In the genomic region with DNA sequence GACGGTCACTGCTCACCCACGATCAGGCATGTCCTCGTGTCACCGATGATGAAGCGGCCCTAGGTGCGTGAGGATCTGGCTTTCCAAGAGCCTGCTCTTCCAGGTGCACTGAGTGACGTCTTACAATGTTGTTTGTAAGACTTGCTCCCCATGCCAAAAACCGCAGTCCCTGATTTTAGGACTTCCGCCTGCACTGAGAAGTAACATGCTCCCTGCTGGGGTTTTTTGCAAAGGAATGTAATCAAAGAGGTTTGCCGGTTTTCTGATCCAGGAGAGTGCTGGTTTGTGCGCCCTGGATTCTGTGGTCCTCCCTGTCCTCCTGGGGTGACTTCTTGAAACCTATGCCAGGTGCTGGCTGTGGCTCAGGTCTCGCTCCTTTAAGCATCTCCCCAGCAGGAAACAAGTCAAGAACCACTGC, we compare ENCODE assay signal across 14 cellular contexts. TPM values are rescaled to one million over a fixed set of nuclear protein-coding genes. Genes with fewer than 3 reads are reported as not detected.
DNase-seq lines count a peak whose midpoint lies in the region; ATAC-seq, FAIRE-seq and TF ChIP-seq lines count a peak whose summit lies in the region.
"Had no signal": no experiment of that assay in that cellular context is flagged by ENCODE, and none has a peak within 500 bp of the region (broad histone marks: within the 10 kb centered on the region; RNA-seq: fewer than 3 reads in every experiment).

No MANE protein-coding gene starts in this region.

- H3K9me3 ChIP-seq in keratinocyte (ENCODE audit: control insufficient read depth, low read depth, low read length): no peaks in the 10 kb centered on the region
- H3K9me3 ChIP-seq in T-helper 17 cell (ENCODE audit: control insufficient read depth, low read length, poor library complexity, severe bottlenecking): no peaks in the 10 kb centered on the region

- dilution Hi-C loops in keratinocyte (cut with MboI; ENCODE audit: extremely low pct_ligation_motif_present, low sequenced_read_pairs): no loop called here

- peaks cover 9 to 16% of the 10 kb centered on the region in 2 experiments for H3K36me3 ChIP-seq in keratinocyte (ENCODE audit: control insufficient read depth in 2 of 2, extremely low read depth in 1 of 2, insufficient read depth in 2 of 2, low read length in 2 of 2)

- intact Hi-C loops in dendritic cell treated with granulocyte-macrophage colony-stimulating factor and Interleukin-4, amounts not matched to agents 40 ng/mL and 50 ng/mL, for 4 days (cut with micrococcal nuclease): loop anchor here (5.0 kb wide), 1 partner anchor 37 kb away; a partner anchor contains a TSS

- H3K27ac Mint-ChIP-seq in activated naive CD8-positive, alpha-beta T cell treated with anti-CD3 and anti-CD28 coated beads, Interleukin-2, amount 10 ng/mL, durations not matched to agents 7 days and 5 days: peak overlapping the region; percentile 48
- H3K27ac Mint-ChIP-seq in activated naive CD8-positive, alpha-beta T cell treated with anti-CD3 and anti-CD28 coated beads for 36 hours: no peak overlapping the region
- H3K27ac Mint-ChIP-seq in dendritic cell treated with granulocyte-macrophage colony-stimulating factor and Interleukin-4, amounts not matched to agents 40 ng/mL and 50 ng/mL, for 4 days: peak overlapping the region; percentile 60
- no peak overlapping the region for H3K27ac Mint-ChIP-seq in T-helper 17 cell

- TF ChIP-seq CTCF in keratinocyte (optimal IDR thresholded peaks at IDR 0.05 in 1 of 3, IDR thresholded peaks at IDR 0.05 in 1 of 3, conservative IDR thresholded peaks at IDR 0.05 in 1 of 3; ENCODE audit: extremely low read depth in 1 of 3, insufficient read depth in 2 of 3, low read length in 3 of 3): no peak

- peaks cover 14% of the 10 kb centered on the region for H3K4me1 ChIP-seq in keratinocyte (ENCODE audit: control insufficient read depth, extremely low read depth, insufficient read depth, low read length)

- H3K27ac ChIP-seq in keratinocyte (ENCODE audit: control insufficient read depth, insufficient read depth, low read length): peak overlapping the region; percentile 79
- H3K27ac ChIP-seq: SK-N-MC had no signal

- H3K79me2 ChIP-seq in keratinocyte (ENCODE audit: control insufficient read depth, insufficient read depth, low read length): peaks cover 33% of the 10 kb centered on the region

- H3K4me2 ChIP-seq in keratinocyte (ENCODE audit: control insufficient read depth, extremely low read depth, insufficient read depth, low read depth, low read length): peak overlapping the region; percentile 81

- H4K20me1 ChIP-seq in keratinocyte (ENCODE audit: control insufficient read depth, extremely low read depth, insufficient read depth, low read length): no peaks in the 10 kb centered on the region

- POLR2A ChIA-PET in activated naive CD8-positive, alpha-beta T cell treated with anti-CD3 and anti-CD28 coated beads, Interleukin-2, amount 10 ng/mL, durations not matched to agents 7 days and 5 days (lab: Charles Lee): no interaction called here

- H3K27me3 ChIP-seq in keratinocyte (ENCODE audit: control insufficient read depth, extremely low read depth, insufficient read depth, low read length): no peaks in the 10 kb centered on the region

- no peak for DNase-seq in activated naive CD8-positive, alpha-beta T cell treated with anti-CD3 and anti-CD28 coated beads, Interleukin-2, amount 10 ng/mL, durations not matched to agents 7 days and 5 days
- DNase-seq in activated naive CD8-positive, alpha-beta T cell treated with anti-CD3 and anti-CD28 coated beads for 36 hours: no peak
- DNase-seq in keratinocyte (ENCODE audit: low read depth, low spot score): no peak
- no peak for DNase-seq in NCI-H1092 (lab: John Stamatoyannopoulos, UW)
- no peak for DNase-seq in T-helper 17 cell
- DNase-seq in NCI-H524 (lab: John Stamatoyannopoulos, UW): no peak
- DNase-seq: 8988T; activated effector memory CD4-positive, alpha-beta T cell treated with anti-CD3 and anti-CD28 coated beads, Interleukin-2, amount 50 U/mL, for 16 hours; NCI-H1105 treated with DMSO at 0.1 percent for 48 hours; OCI-M1 had no signal

- H3K9me3 Mint-ChIP-seq in activated naive CD8-positive, alpha-beta T cell treated with anti-CD3 and anti-CD28 coated beads, Interleukin-2, amount 10 ng/mL, durations not matched to agents 7 days and 5 days: no peaks in the 10 kb centered on the region
- H3K9me3 Mint-ChIP-seq in activated naive CD8-positive, alpha-beta T cell treated with anti-CD3 and anti-CD28 coated beads for 36 hours: no peaks in the 10 kb centered on the region
- no peaks in the 10 kb centered on the region for H3K9me3 Mint-ChIP-seq in dendritic cell treated with granulocyte-macrophage colony-stimulating factor and Interleukin-4, amounts not matched to agents 40 ng/mL and 50 ng/mL, for 4 days

- peak; percentile 77 for FAIRE-seq in keratinocyte (lab: Jason Lieb, UNC)
- FAIRE-seq: GM12891 had no signal

- peak overlapping the region; percentile 38 for H3K9ac ChIP-seq in keratinocyte (ENCODE audit: control insufficient read depth, extremely low read depth, insufficient read depth, low read length)

- no peak overlapping the region for H3K4me3 Mint-ChIP-seq in activated naive CD8-positive, alpha-beta T cell treated with anti-CD3 and anti-CD28 coated beads, Interleukin-2, amount 10 ng/mL, durations not matched to agents 7 days and 5 days
- no peak overlapping the region for H3K4me3 Mint-ChIP-seq in activated naive CD8-positive, alpha-beta T cell treated with anti-CD3 and anti-CD28 coated beads for 36 hours
- no peak overlapping the region for H3K4me3 Mint-ChIP-seq in dendritic cell treated with granulocyte-macrophage colony-stimulating factor and Interleukin-4, amounts not matched to agents 40 ng/mL and 50 ng/mL, for 4 days
- H3K4me3 Mint-ChIP-seq in T-helper 17 cell: no peak overlapping the region

- no peaks in the 10 kb centered on the region for H3K27me3 Mint-ChIP-seq in activated naive CD8-positive, alpha-beta T cell treated with anti-CD3 and anti-CD28 coated beads, Interleukin-2, amount 10 ng/mL, durations not matched to agents 7 days and 5 days
- H3K27me3 Mint-ChIP-seq in activated naive CD8-positive, alpha-beta T cell treated with anti-CD3 and anti-CD28 coated beads for 36 hours: no peaks in the 10 kb centered on the region
- no peaks in the 10 kb centered on the region for H3K27me3 Mint-ChIP-seq in dendritic cell treated with granulocyte-macrophage colony-stimulating factor and Interleukin-4, amounts not matched to agents 40 ng/mL and 50 ng/mL, for 4 days
- no peaks in the 10 kb centered on the region for H3K27me3 Mint-ChIP-seq in T-helper 17 cell

- no peak for ATAC-seq in activated naive CD8-positive, alpha-beta T cell treated with anti-CD3 and anti-CD28 coated beads, Interleukin-2, amount 10 ng/mL, durations not matched to agents 7 days and 5 days (ENCODE audit: low read depth)
- ATAC-seq in HG03045 (IDR thresholded peaks at IDR 0.05; ENCODE audit: unreplicated experiment): no peak
- no peak for ATAC-seq in T-helper 17 cell

- peaks cover 7% of the 10 kb centered on the region for H3K9me1 ChIP-seq in keratinocyte (ENCODE audit: control insufficient read depth, extremely low read depth, insufficient read depth, low read length)

- peak overlapping the region; percentile 81 for H2AFZ ChIP-seq in keratinocyte (ENCODE audit: control insufficient read depth, low read length)

- peaks cover 41% of the 10 kb centered on the region for H3K36me3 Mint-ChIP-seq in activated naive CD8-positive, alpha-beta T cell treated with anti-CD3 and anti-CD28 coated beads, Interleukin-2, amount 10 ng/mL, durations not matched to agents 7 days and 5 days
- H3K36me3 Mint-ChIP-seq in activated naive CD8-positive, alpha-beta T cell treated with anti-CD3 and anti-CD28 coated beads for 36 hours: peaks cover 19% of the 10 kb centered on the region
- H3K36me3 Mint-ChIP-seq in dendritic cell treated with granulocyte-macrophage colony-stimulating factor and Interleukin-4, amounts not matched to agents 40 ng/mL and 50 ng/mL, for 4 days (ENCODE audit: low read depth): peaks cover 81% of the 10 kb centered on the region
- H3K36me3 Mint-ChIP-seq in T-helper 17 cell (ENCODE audit: low read depth): peaks cover 7% of the 10 kb centered on the region

- peaks cover 34% of the 10 kb centered on the region for H3K4me1 Mint-ChIP-seq in activated naive CD8-positive, alpha-beta T cell treated with anti-CD3 and anti-CD28 coated beads, Interleukin-2, amount 10 ng/mL, durations not matched to agents 7 days and 5 days
- H3K4me1 Mint-ChIP-seq in activated naive CD8-positive, alpha-beta T cell treated with anti-CD3 and anti-CD28 coated beads for 36 hours: peaks cover 15% of the 10 kb centered on the region
- H3K4me1 Mint-ChIP-seq in dendritic cell treated with granulocyte-macrophage colony-stimulating factor and Interleukin-4, amounts not matched to agents 40 ng/mL and 50 ng/mL, for 4 days (ENCODE audit: low read depth): peaks cover 82% of the 10 kb centered on the region
- peaks cover 17% of the 10 kb centered on the region for H3K4me1 Mint-ChIP-seq in T-helper 17 cell

- peak overlapping the region in 1 of 3 experiments; percentile 48 for H3K4me3 ChIP-seq in keratinocyte (ENCODE audit: control insufficient read depth in 2 of 3, extremely low read depth in 1 of 3, insufficient read depth in 2 of 3, low read depth in 1 of 3, low read length in 3 of 3)
- H3K4me3 ChIP-seq: SK-N-MC had no signal

RNA-seq across cellular contexts. Expression of a gene that starts 38.8 kb away (rescaled TPM):
- 100 to 1,000 TPM; 275 to 285 TPM for total RNA-seq in activated naive CD8-positive, alpha-beta T cell treated with anti-CD3 and anti-CD28 coated beads, Interleukin-2, amount 10 ng/mL, durations not matched to agents 7 days and 5 days
- 10 to 100 TPM; 84.3 to 86.9 TPM for total RNA-seq in activated naive CD8-positive, alpha-beta T cell treated with anti-CD3 and anti-CD28 coated beads for 36 hours
- 14.3 to 17.9 TPM (median 14.4 TPM) in 3 replicates for polyA plus RNA-seq in keratinocyte
- polyA plus RNA-seq in keratinocyte (2011; ENCODE audit: low read depth): 40.3 TPM
- polyA plus RNA-seq in keratinocyte (2011; cell fraction: cytosol; rRNA removed): 9.3 and 14.6 TPM in 2 replicates
- polyA plus RNA-seq in keratinocyte (2011; cell fraction: nucleus; rRNA removed): 49.5 and 62.1 TPM in 2 replicates
- 17.6 and 29.5 TPM in 2 replicates for polyA plus RNA-seq in keratinocyte (2012; ENCODE audit: low replicate concordance)
- 34.1 to 67.6 TPM (median 42.6 TPM) in 3 replicates for polyA minus RNA-seq in keratinocyte
- polyA minus RNA-seq in keratinocyte (2011; cell fraction: cytosol; rRNA and poly(A)+ RNA removed): 48.5 TPM
- 45.9 and 52.1 TPM in 2 replicates for polyA minus RNA-seq in keratinocyte (2011; cell fraction: nucleus; rRNA and poly(A)+ RNA removed)
- total RNA-seq in T-helper 17 cell: 100 to 1,000 TPM; 202 to 220 TPM

RNA-seq across cellular contexts. Expression of a gene that starts 39.2 kb away (rescaled TPM):
- 10 to 100 TPM; 50.7 to 51.7 TPM for total RNA-seq in activated naive CD8-positive, alpha-beta T cell treated with anti-CD3 and anti-CD28 coated beads, Interleukin-2, amount 10 ng/mL, durations not matched to agents 7 days and 5 days
- 10 to 100 TPM; 43.1 to 46.0 TPM for total RNA-seq in activated naive CD8-positive, alpha-beta T cell treated with anti-CD3 and anti-CD28 coated beads for 36 hours
- 4.1 to 8.8 TPM (median 8.1 TPM) in 3 replicates for polyA plus RNA-seq in keratinocyte
- 3.3 TPM for polyA plus RNA-seq in keratinocyte (2011; ENCODE audit: low read depth)
- 3.1 and 3.8 TPM in 2 replicates for polyA plus RNA-seq in keratinocyte (2011; cell fraction: cytosol; rRNA removed)
- 3.3 and 3.7 TPM in 2 replicates for polyA plus RNA-seq in keratinocyte (2011; cell fraction: nucleus; rRNA removed)
- polyA plus RNA-seq in keratinocyte (2012; ENCODE audit: low replicate concordance): 1.8 and 7.7 TPM in 2 replicates
- polyA minus RNA-seq in keratinocyte: 0.89 to 3.2 TPM (median 2.8 TPM) in 3 replicates
- 4.2 TPM for polyA minus RNA-seq in keratinocyte (2011; cell fraction: cytosol; rRNA and poly(A)+ RNA removed)
- polyA minus RNA-seq in keratinocyte (2011; cell fraction: nucleus; rRNA and poly(A)+ RNA removed): 0.47 and 1.1 TPM in 2 replicates
- 10 to 100 TPM; 18.4 to 26.2 TPM for total RNA-seq in T-helper 17 cell

Comparison
In these comparisons a context has a peak if more than half of its experiments do, and no peak if none do; other contexts are left out.
1. H3K27ac Mint-ChIP-seq: peak in activated naive CD8-positive, alpha-beta T cell treated with anti-CD3 and anti-CD28 coated beads, Interleukin-2, amount 10 ng/mL, durations not matched to agents 7 days and 5 days (single experiment) and dendritic cell treated with granulocyte-macrophage colony-stimulating factor and Interleukin-4, amounts not matched to agents 40 ng/mL and 50 ng/mL, for 4 days (single experiment); none in activated naive CD8-positive, alpha-beta T cell treated with anti-CD3 and anti-CD28 coated beads for 36 hours (single experiment) and T-helper 17 cell (single experiment).